1 cellular context compared by ENCODE assay signal in the genomic region with DNA sequence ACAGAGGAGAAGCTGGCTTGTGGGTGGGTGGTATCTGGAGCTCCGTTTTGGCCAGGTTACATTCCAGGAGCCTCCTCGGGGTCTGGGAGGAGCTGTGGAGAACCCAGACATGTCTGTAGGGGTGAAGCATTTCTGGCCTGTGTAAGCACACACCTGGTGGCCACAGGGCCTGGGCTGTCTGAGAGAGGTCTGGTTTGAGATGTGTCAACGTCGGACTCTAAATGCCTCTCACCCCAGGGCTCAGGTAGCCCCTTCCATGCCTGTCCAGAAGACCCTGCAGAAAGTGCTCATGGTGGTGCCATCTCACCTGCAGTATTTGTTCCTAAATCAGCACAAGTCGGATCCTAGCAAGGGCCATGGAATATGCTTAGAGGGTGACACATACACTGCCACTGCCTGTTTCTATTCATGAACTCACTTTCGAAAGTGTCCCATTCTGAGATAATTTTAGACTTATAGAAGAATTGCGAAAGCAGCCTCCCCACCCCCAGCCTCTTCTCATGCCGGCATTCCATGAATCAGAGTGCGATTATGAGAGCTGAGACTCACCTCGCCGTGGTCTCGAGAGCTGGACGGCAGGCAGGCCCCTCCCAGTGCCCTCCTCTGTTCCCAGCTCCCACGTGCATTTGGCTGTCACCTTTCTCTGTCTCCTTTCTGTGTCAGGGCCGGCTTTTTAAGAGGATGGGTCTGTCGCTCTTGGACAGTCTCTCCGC.
TF ChIP-seq lines count a peak whose summit lies in the region.

No MANE protein-coding gene starts in this region.

TF ChIP-seq in IMR-90, 13 proteins besides CTCF, POLR2A, EP300 and RAD21:
- TF ChIP-seq, protein P1, sequence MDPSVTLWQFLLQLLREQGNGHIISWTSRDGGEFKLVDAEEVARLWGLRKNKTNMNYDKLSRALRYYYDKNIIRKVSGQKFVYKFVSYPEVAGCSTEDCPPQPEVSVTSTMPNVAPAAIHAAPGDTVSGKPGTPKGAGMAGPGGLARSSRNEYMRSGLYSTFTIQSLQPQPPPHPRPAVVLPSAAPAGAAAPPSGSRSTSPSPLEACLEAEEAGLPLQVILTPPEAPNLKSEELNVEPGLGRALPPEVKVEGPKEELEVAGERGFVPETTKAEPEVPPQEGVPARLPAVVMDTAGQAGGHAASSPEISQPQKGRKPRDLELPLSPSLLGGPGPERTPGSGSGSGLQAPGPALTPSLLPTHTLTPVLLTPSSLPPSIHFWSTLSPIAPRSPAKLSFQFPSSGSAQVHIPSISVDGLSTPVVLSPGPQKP (IDR thresholded peaks at IDR 0.05; ENCODE audit: borderline replicate concordance, low read depth, low read length) = no peak
- TF ChIP-seq CHD1 (IDR thresholded peaks at IDR 0.05; ENCODE audit: low read depth, low read length) (no peak), CEBPB (IDR thresholded peaks at IDR 0.05; ENCODE audit: low read depth, low read length) (peak; percentile 92), MXI1 (IDR thresholded peaks at IDR 0.05; ENCODE audit: borderline replicate concordance, low read depth, low read length) (peak; percentile 43; the same call in 1 of the 2 replicates), BHLHE40 (IDR thresholded peaks at IDR 0.05; ENCODE audit: low read depth, low read length) (peak; percentile 50; the same call in 1 of the 2 replicates), MAZ (IDR thresholded peaks at IDR 0.05; ENCODE audit: borderline replicate concordance, low read depth, low read length) (no peak), NFE2L2 (IDR thresholded peaks at IDR 0.05; ENCODE audit: low read depth, low read length) (no peak)
